Comparison of ENCODE assay signal across 1 cellular context in the genomic region with DNA sequence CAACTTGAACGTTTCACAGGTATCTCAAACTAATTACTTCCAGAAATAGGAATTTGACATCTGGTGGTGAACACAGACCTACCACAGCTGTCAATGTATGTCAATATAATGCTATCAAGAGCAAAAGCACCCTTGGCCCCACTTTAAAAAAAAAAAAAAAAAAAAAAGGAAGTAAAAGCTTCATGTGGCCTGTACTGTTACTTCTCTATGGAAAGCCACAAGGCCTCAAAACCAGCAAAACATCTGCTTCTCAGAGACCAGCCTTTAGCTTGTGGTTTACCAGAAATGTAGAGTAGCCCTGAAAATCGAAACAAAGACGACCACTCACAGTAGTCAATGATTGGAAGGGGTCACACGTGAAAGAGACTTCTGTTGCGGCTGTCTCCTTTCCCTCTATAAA.
TF ChIP-seq lines count a peak whose summit lies in the region.

No MANE protein-coding gene starts in this region.

TF ChIP-seq in HepG2, 621 proteins besides CTCF, POLR2A, EP300 and RAD21 (continued from another document):
- TF ChIP-seq, protein P1, sequence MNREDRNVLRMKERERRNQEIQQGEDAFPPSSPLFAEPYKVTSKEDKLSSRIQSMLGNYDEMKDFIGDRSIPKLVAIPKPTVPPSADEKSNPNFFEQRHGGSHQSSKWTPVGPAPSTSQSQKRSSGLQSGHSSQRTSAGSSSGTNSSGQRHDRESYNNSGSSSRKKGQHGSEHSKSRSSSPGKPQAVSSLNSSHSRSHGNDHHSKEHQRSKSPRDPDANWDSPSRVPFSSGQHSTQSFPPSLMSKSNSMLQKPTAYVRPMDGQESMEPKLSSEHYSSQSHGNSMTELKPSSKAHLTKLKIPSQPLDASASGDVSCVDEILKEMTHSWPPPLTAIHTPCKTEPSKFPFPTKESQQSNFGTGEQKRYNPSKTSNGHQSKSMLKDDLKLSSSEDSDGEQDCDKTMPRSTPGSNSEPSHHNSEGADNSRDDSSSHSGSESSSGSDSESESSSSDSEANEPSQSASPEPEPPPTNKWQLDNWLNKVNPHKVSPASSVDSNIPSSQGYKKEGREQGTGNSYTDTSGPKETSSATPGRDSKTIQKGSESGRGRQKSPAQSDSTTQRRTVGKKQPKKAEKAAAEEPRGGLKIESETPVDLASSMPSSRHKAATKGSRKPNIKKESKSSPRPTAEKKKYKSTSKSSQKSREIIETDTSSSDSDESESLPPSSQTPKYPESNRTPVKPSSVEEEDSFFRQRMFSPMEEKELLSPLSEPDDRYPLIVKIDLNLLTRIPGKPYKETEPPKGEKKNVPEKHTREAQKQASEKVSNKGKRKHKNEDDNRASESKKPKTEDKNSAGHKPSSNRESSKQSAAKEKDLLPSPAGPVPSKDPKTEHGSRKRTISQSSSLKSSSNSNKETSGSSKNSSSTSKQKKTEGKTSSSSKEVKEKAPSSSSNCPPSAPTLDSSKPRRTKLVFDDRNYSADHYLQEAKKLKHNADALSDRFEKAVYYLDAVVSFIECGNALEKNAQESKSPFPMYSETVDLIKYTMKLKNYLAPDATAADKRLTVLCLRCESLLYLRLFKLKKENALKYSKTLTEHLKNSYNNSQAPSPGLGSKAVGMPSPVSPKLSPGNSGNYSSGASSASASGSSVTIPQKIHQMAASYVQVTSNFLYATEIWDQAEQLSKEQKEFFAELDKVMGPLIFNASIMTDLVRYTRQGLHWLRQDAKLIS (CRISPR knock-in tag; IDR thresholded peaks at IDR 0.05), result no peak
- no peak for TF ChIP-seq ZFP82 (CRISPR knock-in tag; IDR thresholded peaks at IDR 0.05; ENCODE audit: borderline replicate concordance)
- TF ChIP-seq MED8 (CRISPR knock-in tag; IDR thresholded peaks at IDR 0.05; ENCODE audit: insufficient replicate concordance), result no peak
- TF ChIP-seq, protein P2, sequence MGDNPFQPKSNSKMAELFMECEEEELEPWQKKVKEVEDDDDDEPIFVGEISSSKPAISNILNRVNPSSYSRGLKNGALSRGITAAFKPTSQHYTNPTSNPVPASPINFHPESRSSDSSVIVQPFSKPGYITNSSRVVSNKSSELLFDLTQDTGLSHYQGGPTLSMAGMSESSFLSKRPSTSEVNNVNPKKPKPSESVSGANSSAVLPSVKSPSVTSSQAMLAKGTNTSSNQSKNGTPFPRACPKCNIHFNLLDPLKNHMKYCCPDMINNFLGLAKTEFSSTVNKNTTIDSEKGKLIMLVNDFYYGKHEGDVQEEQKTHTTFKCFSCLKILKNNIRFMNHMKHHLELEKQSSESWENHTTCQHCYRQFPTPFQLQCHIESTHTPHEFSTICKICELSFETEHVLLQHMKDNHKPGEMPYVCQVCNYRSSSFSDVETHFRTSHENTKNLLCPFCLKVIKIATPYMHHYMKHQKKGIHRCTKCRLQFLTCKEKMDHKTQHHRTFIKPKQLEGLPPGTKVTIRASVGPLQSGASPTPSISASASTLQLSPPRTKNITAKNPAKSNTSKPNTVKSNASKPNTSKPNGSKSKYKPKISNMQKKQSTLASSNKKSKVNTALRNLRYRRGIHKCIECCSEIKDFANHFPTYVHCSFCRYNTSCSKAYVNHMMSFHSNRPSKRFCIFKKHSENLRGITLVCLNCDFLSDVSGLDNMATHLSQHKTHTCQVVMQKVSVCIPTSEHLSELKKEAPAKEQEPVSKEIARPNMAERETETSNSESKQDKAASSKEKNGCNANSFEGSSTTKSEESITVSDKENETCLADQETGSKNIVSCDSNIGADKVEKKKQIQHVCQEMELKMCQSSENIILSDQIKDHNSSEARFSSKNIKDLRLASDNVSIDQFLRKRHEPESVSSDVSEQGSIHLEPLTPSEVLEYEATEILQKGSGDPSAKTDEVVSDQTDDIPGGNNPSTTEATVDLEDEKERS (CRISPR knock-in tag; IDR thresholded peaks at IDR 0.05), result no peak
- no peak for TF ChIP-seq ZIK1 (CRISPR knock-in tag; IDR thresholded peaks at IDR 0.05; ENCODE audit: borderline replicate concordance, low read depth)
- TF ChIP-seq MTA1 (CRISPR knock-in tag; IDR thresholded peaks at IDR 0.05; ENCODE audit: borderline replicate concordance), result no peak
- TF ChIP-seq ZSCAN25 (CRISPR knock-in tag; IDR thresholded peaks at IDR 0.05), result no peak
- no peak for TF ChIP-seq XRCC5 (optimal IDR thresholded peaks at IDR 0.05; ENCODE audit: low read length)
- TF ChIP-seq ZNF891 (CRISPR knock-in tag; IDR thresholded peaks at IDR 0.05), result no peak
- TF ChIP-seq ETV6 (CRISPR knock-in tag; conservative IDR thresholded peaks at IDR 0.05), result no peak
- TF ChIP-seq, protein P3, sequence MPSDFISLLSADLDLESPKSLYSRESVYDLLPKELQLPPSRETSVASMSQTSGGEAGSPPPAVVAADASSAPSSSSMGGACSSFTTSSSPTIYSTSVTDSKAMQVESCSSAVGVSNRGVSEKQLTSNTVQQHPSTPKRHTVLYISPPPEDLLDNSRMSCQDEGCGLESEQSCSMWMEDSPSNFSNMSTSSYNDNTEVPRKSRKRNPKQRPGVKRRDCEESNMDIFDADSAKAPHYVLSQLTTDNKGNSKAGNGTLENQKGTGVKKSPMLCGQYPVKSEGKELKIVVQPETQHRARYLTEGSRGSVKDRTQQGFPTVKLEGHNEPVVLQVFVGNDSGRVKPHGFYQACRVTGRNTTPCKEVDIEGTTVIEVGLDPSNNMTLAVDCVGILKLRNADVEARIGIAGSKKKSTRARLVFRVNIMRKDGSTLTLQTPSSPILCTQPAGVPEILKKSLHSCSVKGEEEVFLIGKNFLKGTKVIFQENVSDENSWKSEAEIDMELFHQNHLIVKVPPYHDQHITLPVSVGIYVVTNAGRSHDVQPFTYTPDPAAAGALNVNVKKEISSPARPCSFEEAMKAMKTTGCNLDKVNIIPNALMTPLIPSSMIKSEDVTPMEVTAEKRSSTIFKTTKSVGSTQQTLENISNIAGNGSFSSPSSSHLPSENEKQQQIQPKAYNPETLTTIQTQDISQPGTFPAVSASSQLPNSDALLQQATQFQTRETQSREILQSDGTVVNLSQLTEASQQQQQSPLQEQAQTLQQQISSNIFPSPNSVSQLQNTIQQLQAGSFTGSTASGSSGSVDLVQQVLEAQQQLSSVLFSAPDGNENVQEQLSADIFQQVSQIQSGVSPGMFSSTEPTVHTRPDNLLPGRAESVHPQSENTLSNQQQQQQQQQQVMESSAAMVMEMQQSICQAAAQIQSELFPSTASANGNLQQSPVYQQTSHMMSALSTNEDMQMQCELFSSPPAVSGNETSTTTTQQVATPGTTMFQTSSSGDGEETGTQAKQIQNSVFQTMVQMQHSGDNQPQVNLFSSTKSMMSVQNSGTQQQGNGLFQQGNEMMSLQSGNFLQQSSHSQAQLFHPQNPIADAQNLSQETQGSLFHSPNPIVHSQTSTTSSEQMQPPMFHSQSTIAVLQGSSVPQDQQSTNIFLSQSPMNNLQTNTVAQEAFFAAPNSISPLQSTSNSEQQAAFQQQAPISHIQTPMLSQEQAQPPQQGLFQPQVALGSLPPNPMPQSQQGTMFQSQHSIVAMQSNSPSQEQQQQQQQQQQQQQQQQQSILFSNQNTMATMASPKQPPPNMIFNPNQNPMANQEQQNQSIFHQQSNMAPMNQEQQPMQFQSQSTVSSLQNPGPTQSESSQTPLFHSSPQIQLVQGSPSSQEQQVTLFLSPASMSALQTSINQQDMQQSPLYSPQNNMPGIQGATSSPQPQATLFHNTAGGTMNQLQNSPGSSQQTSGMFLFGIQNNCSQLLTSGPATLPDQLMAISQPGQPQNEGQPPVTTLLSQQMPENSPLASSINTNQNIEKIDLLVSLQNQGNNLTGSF (CRISPR knock-in tag; IDR thresholded peaks at IDR 0.05), result no peak
- TF ChIP-seq TBX2 (CRISPR knock-in tag; IDR thresholded peaks at IDR 0.05; ENCODE audit: borderline replicate concordance), result no peak
- TF ChIP-seq THYN1 (CRISPR knock-in tag; IDR thresholded peaks at IDR 0.05; ENCODE audit: borderline replicate concordance, low read depth), result no peak
